14 cellular contexts compared by ENCODE assay signal in the genomic region with DNA sequence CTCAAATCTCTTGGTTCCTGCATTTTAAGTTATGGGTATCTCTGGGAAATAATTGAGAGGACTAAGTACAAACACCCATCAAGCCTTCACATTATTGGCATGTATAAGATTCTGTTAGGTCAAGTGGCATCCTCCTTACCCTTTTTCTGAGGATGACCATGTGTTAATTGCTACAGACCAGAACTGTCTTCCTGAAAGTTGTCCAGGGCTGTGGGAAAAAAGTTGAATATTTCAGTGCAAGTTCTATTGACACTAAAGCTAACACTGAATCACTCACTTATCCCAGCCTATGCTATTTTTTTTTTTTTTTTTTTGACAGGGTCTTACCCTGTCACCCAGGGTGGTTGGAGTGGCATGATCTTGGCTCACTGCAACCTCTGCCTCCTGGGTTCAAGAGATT.
A peak's percentile ranks its signal among the peaks of the same experiment; 100 is the strongest.
DNase-seq lines count a peak whose midpoint lies in the region; ATAC-seq and TF ChIP-seq lines count a peak whose summit lies in the region.
"Had no signal": no experiment of that assay in that cellular context is flagged by ENCODE, and none has a peak within 500 bp of the region (broad histone marks: within the 10 kb centered on the region; RNA-seq: fewer than 3 reads in every experiment).

No MANE protein-coding gene starts in this region.

- H3K9ac ChIP-seq in HCT116 (ENCODE audit: low read length): peak overlapping the region; percentile 63
- no peak overlapping the region for H3K9ac ChIP-seq in fibroblast of lung (ENCODE audit: insufficient read depth, low read length)

- H4K20me1 ChIP-seq in HCT116 (ENCODE audit: insufficient read depth) (no peaks in the 10 kb centered on the region), fibroblast of lung (ENCODE audit: control insufficient read depth, extremely low read depth, insufficient read depth, low read length) (no peaks in the 10 kb centered on the region)

- no peaks in the 10 kb centered on the region for H3K79me2 ChIP-seq in HCT116 (ENCODE audit: insufficient read depth, low read length)
- H3K79me2 ChIP-seq in fibroblast of lung (ENCODE audit: control insufficient read depth, insufficient read depth, low read length): peaks cover 4% of the 10 kb centered on the region

- DNase-seq in HCT116 (ENCODE audit: low read depth, low spot score): no peak
- peak in 1 of 2 donors; percentile 53 for DNase-seq in fibroblast of lung (ENCODE audit: low read depth in 2 of 2)
- DNase-seq in stimulated activated effector memory CD8-positive, alpha-beta T cell treated with anti-CD3 and anti-CD28 coated beads, Interleukin-12 subunit alpha, Interleukin-12 subunit beta, amount 100 ng/mL, for 72 hours (ENCODE audit: low spot score in 2 of 2): no peak
- no peak for DNase-seq in activated naive CD4-positive, alpha-beta T cell treated with Interleukin-2 at 50 U/mL for 16 hours
- DNase-seq in glutamatergic neuron: no peak
- no peak for DNase-seq in AML-193 (lab: John Stamatoyannopoulos, UW)
- DNase-seq: activated B cell treated with CpG ODN at 0.5 μM for 24 hours; activated T-cell treated with anti-CD3 and anti-CD28 coated beads, Interleukin-2, amount 50 U/mL, for 1 hour; aorta; effector CD4-positive, alpha-beta T cell; NCI-H1417 treated with DMSO at 0.1 percent for 48 hours; stimulated activated CD4-positive, alpha-beta T cell treated with anti-CD3 and anti-CD28 coated beads, Interleukin-4, amount 100 ng/mL, for 1 hour had no signal

- H3K36me3 ChIP-seq in HCT116 (ENCODE audit: control insufficient read depth in 1 of 2, insufficient read depth in 2 of 2, low read length in 2 of 2) (no peaks in the 10 kb centered on the region), fibroblast of lung (ENCODE audit: control insufficient read depth, insufficient read depth, low read length) (no peaks in the 10 kb centered on the region)

- H3K27me3 Mint-ChIP-seq in glutamatergic neuron (ENCODE audit: unreplicated experiment): peaks cover 3% of the 10 kb centered on the region
- H3K27me3 Mint-ChIP-seq: activated B cell treated with CpG ODN at 0.5 μM for 24 hours, IgD-negative memory B cell had no signal

- peaks cover 93 to 100% of the 10 kb centered on the region in 2 experiments for H3K4me1 ChIP-seq in HCT116 (ENCODE audit: control insufficient read depth in 1 of 2, insufficient read depth in 2 of 2, low read length in 2 of 2)
- H3K4me1 ChIP-seq in fibroblast of lung (ENCODE audit: control insufficient read depth, extremely low read depth, insufficient read depth, low read length): peaks cover 72% of the 10 kb centered on the region

- H2AFZ ChIP-seq in HCT116 (ENCODE audit: low read depth, low read length, poor library complexity, severe bottlenecking): no peak overlapping the region
- H2AFZ ChIP-seq in fibroblast of lung (ENCODE audit: low read length): no peak overlapping the region

- no peaks in the 10 kb centered on the region for H3K9me2 ChIP-seq in HCT116 (ENCODE audit: insufficient read depth)

- H3K4me3 Mint-ChIP-seq in stimulated activated effector memory CD8-positive, alpha-beta T cell treated with anti-CD3 and anti-CD28 coated beads, Interleukin-12 subunit alpha, Interleukin-12 subunit beta, amount 100 ng/mL, for 72 hours: no peak overlapping the region
- H3K4me3 Mint-ChIP-seq in glutamatergic neuron (ENCODE audit: unreplicated experiment): no peak overlapping the region
- H3K4me3 Mint-ChIP-seq: activated B cell treated with CpG ODN at 0.5 μM for 24 hours, IgD-negative memory B cell had no signal

- H3K9me3 ChIP-seq in HCT116 (ENCODE audit: control insufficient read depth in 1 of 2, insufficient read depth in 1 of 2, low read depth in 1 of 2, low read length in 2 of 2) (no peaks in the 10 kb centered on the region), fibroblast of lung (ENCODE audit: control insufficient read depth, insufficient read depth, low read depth, low read length) (no peaks in the 10 kb centered on the region)

- H3K4me1 Mint-ChIP-seq in stimulated activated effector memory CD8-positive, alpha-beta T cell treated with anti-CD3 and anti-CD28 coated beads, Interleukin-12 subunit alpha, Interleukin-12 subunit beta, amount 100 ng/mL, for 72 hours: peaks cover 82% of the 10 kb centered on the region
- H3K4me1 Mint-ChIP-seq in glutamatergic neuron (ENCODE audit: low read depth, unreplicated experiment): peaks cover 16% of the 10 kb centered on the region

- intact Hi-C loops in HCT116 (cut with micrococcal nuclease): no loop called here

- peaks cover 9% of the 10 kb centered on the region for H3K36me3 Mint-ChIP-seq in stimulated activated effector memory CD8-positive, alpha-beta T cell treated with anti-CD3 and anti-CD28 coated beads, Interleukin-12 subunit alpha, Interleukin-12 subunit beta, amount 100 ng/mL, for 72 hours
- peaks cover 4% of the 10 kb centered on the region for H3K36me3 Mint-ChIP-seq in glutamatergic neuron (ENCODE audit: unreplicated experiment)
- H3K36me3 Mint-ChIP-seq: IgD-negative memory B cell had no signal

- POLR2A ChIA-PET in HCT116 (lab: Charles Lee): interaction anchor here (1.7 kb wide), 1 partner anchor 40 kb away, joined by 7 read pairs; no protein-coding TSS in a partner anchor

- RAD21 ChIA-PET in HCT116 (lab: Charles Lee; ENCODE audit: low non-redundant PET in 1 of 2, low total read pairs in 2 of 2, uncharacterized antibody in 2 of 2, unreplicated experiment in 2 of 2): no interaction called here

- BruUV-seq in HCT116 (replicated peaks; lab: Mats Ljungman, UMichigan): no TSS peak

- CTCF ChIA-PET in HCT116 (lab: Charles Lee): interaction anchor here (1.1 kb wide), 1 partner anchor 37 kb away, joined by 3 read pairs; no protein-coding TSS in a partner anchor

- TF ChIP-seq CTCF in HCT116 (IDR thresholded peaks at IDR 0.05 in 2 of 3, conservative IDR thresholded peaks at IDR 0.05 in 1 of 3; ENCODE audit: borderline replicate concordance in 1 of 3, insufficient read depth in 1 of 3, low read depth in 2 of 3, low read length in 2 of 3): no peak
- TF ChIP-seq CTCF in fibroblast of lung (conservative IDR thresholded peaks at IDR 0.05 in 1 of 2, IDR thresholded peaks at IDR 0.05 in 1 of 2; ENCODE audit: low read depth in 1 of 2, low read length in 2 of 2): no peak
- no peak for TF ChIP-seq CTCF in glutamatergic neuron (IDR thresholded peaks at IDR 0.05; ENCODE audit: partially characterized antibody, unreplicated experiment)

- H3K4me3 ChIP-seq in HCT116 (replicated peaks in 1 of 2; ENCODE audit: low read depth in 1 of 2, low read length in 2 of 2) (peak overlapping the region in 1 of 2 experiments; percentile 30; a peak in 1 of 4 replicates), fibroblast of lung (replicated peaks in 1 of 4; ENCODE audit: control extremely low read depth in 1 of 4, insufficient read depth in 1 of 4, low read depth in 3 of 4, low read length in 4 of 4) (no peak overlapping the region)

- H3K4me2 ChIP-seq in HCT116 (ENCODE audit: low read length) (peak overlapping the region; percentile 76), fibroblast of lung (ENCODE audit: extremely low read depth, insufficient read depth, low read length) (peak overlapping the region; percentile 1)

- H3K9me3 Mint-ChIP-seq in stimulated activated effector memory CD8-positive, alpha-beta T cell treated with anti-CD3 and anti-CD28 coated beads, Interleukin-12 subunit alpha, Interleukin-12 subunit beta, amount 100 ng/mL, for 72 hours: no peaks in the 10 kb centered on the region
- peaks cover 5% of the 10 kb centered on the region for H3K9me3 Mint-ChIP-seq in glutamatergic neuron (ENCODE audit: unreplicated experiment)
- H3K9me3 Mint-ChIP-seq: IgD-negative memory B cell had no signal

- no peak for TF ChIP-seq RAD21 in HCT116 (IDR thresholded peaks at IDR 0.05; ENCODE audit: low read depth)

- TF ChIP-seq POLR2A in HCT116 (IDR thresholded peaks at IDR 0.05; ENCODE audit: borderline replicate concordance, extremely low read depth, insufficient read depth, insufficient read length): no peak

- peak overlapping the region; percentile 92 for H3K27ac Mint-ChIP-seq in stimulated activated effector memory CD8-positive, alpha-beta T cell treated with anti-CD3 and anti-CD28 coated beads, Interleukin-12 subunit alpha, Interleukin-12 subunit beta, amount 100 ng/mL, for 72 hours
- H3K27ac Mint-ChIP-seq in glutamatergic neuron (ENCODE audit: unreplicated experiment): no peak overlapping the region
- H3K27ac Mint-ChIP-seq: activated B cell treated with CpG ODN at 0.5 μM for 24 hours had no signal

- ATAC-seq in HCT116: no peak
- ATAC-seq in SK-N-SH treated with all-trans-retinoic acid at 6 μM for 48 hours: no peak
- no peak for ATAC-seq in stimulated activated effector memory CD8-positive, alpha-beta T cell treated with anti-CD3 and anti-CD28 coated beads, Interleukin-12 subunit alpha, Interleukin-12 subunit beta, amount 100 ng/mL, for 72 hours

- H3K27me3 ChIP-seq in HCT116 (ENCODE audit: insufficient read depth, low read length): no peaks in the 10 kb centered on the region
- H3K27me3 ChIP-seq in fibroblast of lung (ENCODE audit: control insufficient read depth, insufficient read depth, low read length): no peaks in the 10 kb centered on the region

- H3K27ac ChIP-seq in HCT116 (ENCODE audit: low read depth, low read length): peak overlapping the region; percentile 97
- H3K27ac ChIP-seq in fibroblast of lung (ENCODE audit: insufficient read depth, low read length): peak overlapping the region; percentile 98

TF ChIP-seq in HCT116, 20 proteins besides CTCF, POLR2A, EP300 and RAD21 (continues in another document):
- no peak for TF ChIP-seq JUND (IDR thresholded peaks at IDR 0.05)

TF ChIP-seq in SK-N-SH treated with all-trans-retinoic acid at 6 μM for 48 hours, 23 proteins besides CTCF, POLR2A, EP300 and RAD21:
- TF ChIP-seq ZC3H10 (CRISPR knock-in tag; IDR thresholded peaks at IDR 0.05) (no peak), ZFP3 (CRISPR knock-in tag; IDR thresholded peaks at IDR 0.05) (0 out of 2 replicates have a peak, but pooled peaks have one; percentile 2)
